In genomic region chr2:97995026-97995733, GRCh38 we compare ENCODE assay signal across 8 cellular contexts. TPM values are rescaled to one million over a fixed set of nuclear protein-coding genes. Genes with fewer than 3 reads are reported as not detected.
DNase-seq lines count a peak whose midpoint lies in the region; ATAC-seq and TF ChIP-seq lines count a peak whose summit lies in the region.

No MANE protein-coding gene starts in this region.

- peak overlapping the region; percentile 92 for H3K27ac ChIP-seq in OCI-LY3 (ENCODE audit: low read length)
- peak overlapping the region; percentile 92 to 98 for H3K27ac ChIP-seq in thoracic aorta

- H3K4me2 ChIP-seq in OCI-LY3 (ENCODE audit: low read length) = peak overlapping the region; percentile 95

- H3K9me3 ChIP-seq in OCI-LY3 (ENCODE audit: insufficient read depth, low read length) (no peaks in the 10 kb centered on the region), thoracic aorta (no peaks in the 10 kb centered on the region)

- H3K79me2 ChIP-seq in OCI-LY3 (ENCODE audit: low read length) = peaks cover 58% of the 10 kb centered on the region

- H3K9ac ChIP-seq in OCI-LY3 (ENCODE audit: low read length) = peak overlapping the region; percentile 91

- H3K4me3 ChIP-seq in OCI-LY3 (ENCODE audit: low read length) = peak overlapping the region; percentile 86
- peak overlapping the region; percentile 87 for H3K4me3 ChIP-seq in fibroblast of pulmonary artery (replicated peaks; ENCODE audit: low read depth, low read length)
- H3K4me3 ChIP-seq in thoracic aorta = peak overlapping the region; percentile 97

- in situ Hi-C loops in GM18951 (cut with MboI; ENCODE audit: low sequenced_read_pairs, unreplicated experiment) = no loop called here

- H3K27me3 ChIP-seq in OCI-LY3 (ENCODE audit: low read depth, low read length) = no peaks in the 10 kb centered on the region
- H3K27me3 ChIP-seq in thoracic aorta (replicated peaks; ENCODE audit: insufficient read depth) = no peaks in the 10 kb centered on the region

- ATAC-seq in HG03135 (IDR thresholded peaks at IDR 0.05; ENCODE audit: unreplicated experiment) (peak; percentile 40), thoracic aorta (ENCODE audit: insufficient number of reproducible peaks, low FRiP score, low read depth) (peak; percentile 17)

- H3K4me1 ChIP-seq in OCI-LY3 (ENCODE audit: low read length) = peaks cover 30% of the 10 kb centered on the region
- H3K4me1 ChIP-seq in thoracic aorta (ENCODE audit: control insufficient read depth in 1 of 2, low read depth in 2 of 2) = peaks cover 19 to 30% of the 10 kb centered on the region in 2 donors

- peaks cover 6% of the 10 kb centered on the region for H3K36me3 ChIP-seq in OCI-LY3 (replicated peaks; ENCODE audit: low read depth, low read length)
- no peaks in the 10 kb centered on the region for H3K36me3 ChIP-seq in thoracic aorta

- DNase-seq in AML-193 (lab: John Stamatoyannopoulos, UW) (peak; percentile 38 to 59), fibroblast of pulmonary artery (ENCODE audit: low read depth) (peak; percentile 51), nucleus accumbens (lab: John Stamatoyannopoulos, UW) (peak in 30 of 56 donors; percentile 9 to 70 (median 43)), thoracic aorta (ENCODE audit: low spot score) (no peak)
- DNase-seq in activated T-cell treated with anti-CD3 and anti-CD28 coated beads, Interleukin-2, amount 50 U/mL, for 48 hours = peak; percentile 69 to 78

- no peak overlapping the region for H2AFZ ChIP-seq in OCI-LY3 (ENCODE audit: low read depth, low read length)

- peaks cover 19% of the 10 kb centered on the region for H4K20me1 ChIP-seq in OCI-LY3 (ENCODE audit: insufficient read depth, low read length)

- TF ChIP-seq CTCF in OCI-LY3 (IDR thresholded peaks at IDR 0.05; ENCODE audit: low read depth, low read length) (no peak), fibroblast of pulmonary artery (IDR thresholded peaks at IDR 0.05; ENCODE audit: low read length, missing control alignments) (no peak), thoracic aorta (IDR thresholded peaks at IDR 0.05) (no peak)

- peak; percentile 53 for TF ChIP-seq POLR2A in GM18951 (IDR thresholded peaks at IDR 0.05; ENCODE audit: extremely low read depth, insufficient read depth, insufficient read length)

RNA-seq across cellular contexts. Expression of gene TMEM131, which starts 0.6 kb away (rescaled TPM):
- total RNA-seq in thoracic aorta = 10 to 100 TPM; 49.5 to 52.0 TPM
